Comparison of ENCODE assay signal across 2 cellular contexts in genomic region chr11:66410191-66410590, GRCh38.
TF ChIP-seq lines count a peak whose summit lies in the region.

No MANE protein-coding gene starts in this region.

TF ChIP-seq in GM23338, 12 proteins besides CTCF, POLR2A, EP300 and RAD21:
- TF ChIP-seq, protein P1, sequence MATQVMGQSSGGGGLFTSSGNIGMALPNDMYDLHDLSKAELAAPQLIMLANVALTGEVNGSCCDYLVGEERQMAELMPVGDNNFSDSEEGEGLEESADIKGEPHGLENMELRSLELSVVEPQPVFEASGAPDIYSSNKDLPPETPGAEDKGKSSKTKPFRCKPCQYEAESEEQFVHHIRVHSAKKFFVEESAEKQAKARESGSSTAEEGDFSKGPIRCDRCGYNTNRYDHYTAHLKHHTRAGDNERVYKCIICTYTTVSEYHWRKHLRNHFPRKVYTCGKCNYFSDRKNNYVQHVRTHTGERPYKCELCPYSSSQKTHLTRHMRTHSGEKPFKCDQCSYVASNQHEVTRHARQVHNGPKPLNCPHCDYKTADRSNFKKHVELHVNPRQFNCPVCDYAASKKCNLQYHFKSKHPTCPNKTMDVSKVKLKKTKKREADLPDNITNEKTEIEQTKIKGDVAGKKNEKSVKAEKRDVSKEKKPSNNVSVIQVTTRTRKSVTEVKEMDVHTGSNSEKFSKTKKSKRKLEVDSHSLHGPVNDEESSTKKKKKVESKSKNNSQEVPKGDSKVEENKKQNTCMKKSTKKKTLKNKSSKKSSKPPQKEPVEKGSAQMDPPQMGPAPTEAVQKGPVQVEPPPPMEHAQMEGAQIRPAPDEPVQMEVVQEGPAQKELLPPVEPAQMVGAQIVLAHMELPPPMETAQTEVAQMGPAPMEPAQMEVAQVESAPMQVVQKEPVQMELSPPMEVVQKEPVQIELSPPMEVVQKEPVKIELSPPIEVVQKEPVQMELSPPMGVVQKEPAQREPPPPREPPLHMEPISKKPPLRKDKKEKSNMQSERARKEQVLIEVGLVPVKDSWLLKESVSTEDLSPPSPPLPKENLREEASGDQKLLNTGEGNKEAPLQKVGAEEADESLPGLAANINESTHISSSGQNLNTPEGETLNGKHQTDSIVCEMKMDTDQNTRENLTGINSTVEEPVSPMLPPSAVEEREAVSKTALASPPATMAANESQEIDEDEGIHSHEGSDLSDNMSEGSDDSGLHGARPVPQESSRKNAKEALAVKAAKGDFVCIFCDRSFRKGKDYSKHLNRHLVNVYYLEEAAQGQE (IDR thresholded peaks at IDR 0.05; ENCODE audit: unreplicated experiment), result no peak
- TF ChIP-seq ZNF462 (CRISPR knock-in tag; IDR thresholded peaks at IDR 0.05) (no peak), EZH2 (IDR thresholded peaks at IDR 0.05; ENCODE audit: low read depth, unreplicated experiment) (no peak)

TF ChIP-seq in H1, 55 proteins besides CTCF, POLR2A, EP300 and RAD21:
- TF ChIP-seq SP4 (IDR thresholded peaks at IDR 0.05; ENCODE audit: low read length) (no peak), HDAC2 (IDR thresholded peaks at IDR 0.05; ENCODE audit: borderline replicate concordance in 1 of 2, low read depth in 2 of 2, low read length in 2 of 2) (no peak), BRCA1 (IDR thresholded peaks at IDR 0.05; ENCODE audit: low read depth, low read length) (no peak), MAFK (IDR thresholded peaks at IDR 0.05; ENCODE audit: low read depth, low read length) (no peak)
TF ChIP-seq in H1: peak in this region for 0.
